ENCODE assay signal across 19 cellular contexts in the genomic region with DNA sequence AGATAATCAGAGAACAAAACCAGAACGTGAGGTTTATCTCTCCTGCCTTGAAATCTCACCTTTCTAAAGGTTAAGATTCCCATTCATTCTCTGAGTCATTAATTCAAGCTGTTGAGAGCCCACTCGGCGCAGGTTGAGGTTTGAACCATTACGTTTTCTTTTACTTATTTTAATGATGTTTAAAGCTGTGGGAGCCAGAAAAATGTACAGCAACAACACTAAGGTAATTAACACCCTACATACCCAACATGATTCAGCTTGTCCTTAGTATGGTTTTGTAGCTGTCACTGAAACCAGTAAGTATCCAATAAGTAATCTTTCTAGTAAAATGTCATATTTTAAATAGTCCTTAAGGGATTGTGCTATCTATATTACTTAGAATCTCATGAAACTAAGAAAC.
DNase-seq lines count a peak whose midpoint lies in the region; ATAC-seq and TF ChIP-seq lines count a peak whose summit lies in the region.
"Had no signal": no experiment of that assay in that cellular context is flagged by ENCODE, and none has a peak within 500 bp of the region (broad histone marks: within the 10 kb centered on the region; RNA-seq: fewer than 3 reads in every experiment).

No MANE protein-coding gene starts in this region.

- no peak overlapping the region for H3K9ac ChIP-seq in KMS-11
- H3K9ac ChIP-seq: BLaER1 treated with 17β-estradiol and CSF1 and Interleukin-3, amounts not matched to agents 10 nM and 100 nM had no signal

- intact Hi-C loops in activated CD4-positive, alpha-beta T cell treated with anti-CD3 and anti-CD28 coated beads for 36 hours (cut with DNase I, micrococcal nuclease), result loop anchor here in 1 of 2 experiments (10.0 kb wide), 1 partner anchor 222 kb away; no protein-coding TSS in a partner anchor
- intact Hi-C loops in left ventricle myocardium superior (cut with micrococcal nuclease), result no loop called here

- H3K4me1 ChIP-seq in GM23338 (ENCODE audit: insufficient read depth) (peaks cover 20% of the 10 kb centered on the region), KMS-11 (ENCODE audit: low read depth, poor library complexity, severe bottlenecking) (peaks cover 100% of the 10 kb centered on the region), foreskin keratinocyte (peaks cover 9% of the 10 kb centered on the region)

- no peaks in the 10 kb centered on the region for H3K9me3 Mint-ChIP-seq in activated CD4-positive, alpha-beta T cell treated with anti-CD3 and anti-CD28 coated beads for 36 hours (ENCODE audit: low read depth)
- H3K9me3 Mint-ChIP-seq in GM23338, result no peaks in the 10 kb centered on the region
- H3K9me3 Mint-ChIP-seq: CD8-positive, alpha-beta T cell; HFFc6; IgD-negative memory B cell had no signal

- H3K79me2 ChIP-seq in GM23338 (replicated peaks; ENCODE audit: insufficient read depth) (no peaks in the 10 kb centered on the region), KMS-11 (ENCODE audit: insufficient read depth, low read depth) (peaks cover 100% of the 10 kb centered on the region)

- ATAC-seq in activated CD4-positive, alpha-beta T cell treated with anti-CD3 and anti-CD28 coated beads for 36 hours, result peak; percentile 33
- ATAC-seq in GM23338, result no peak
- peak; percentile 26 for ATAC-seq in foreskin keratinocyte
- ATAC-seq in left ventricle myocardium superior, result no peak
- ATAC-seq: CD8-positive, alpha-beta T cell; GM12878; HepG2 had no signal

- no peak overlapping the region for H3K4me3 Mint-ChIP-seq in activated CD4-positive, alpha-beta T cell treated with anti-CD3 and anti-CD28 coated beads for 36 hours
- no peak overlapping the region for H3K4me3 Mint-ChIP-seq in GM23338
- H3K4me3 Mint-ChIP-seq: B cell; CD8-positive, alpha-beta T cell; HFFc6; IgD-negative memory B cell had no signal

- H3K27me3 ChIP-seq in GM23338 (ENCODE audit: insufficient read depth) (no peaks in the 10 kb centered on the region), KMS-11 (ENCODE audit: insufficient read depth, low read depth) (no peaks in the 10 kb centered on the region), foreskin keratinocyte (no peaks in the 10 kb centered on the region)
- H3K27me3 ChIP-seq: BLaER1 treated with 17β-estradiol and CSF1 and Interleukin-3, amounts not matched to agents 10 nM and 100 nM had no signal

- H3K4me1 Mint-ChIP-seq in activated CD4-positive, alpha-beta T cell treated with anti-CD3 and anti-CD28 coated beads for 36 hours, result peaks cover 48% of the 10 kb centered on the region
- H3K4me1 Mint-ChIP-seq in GM23338, result peaks cover 31% of the 10 kb centered on the region

- H3K4me2 ChIP-seq in GM23338 (no peak overlapping the region), KMS-11 (peak overlapping the region; percentile 88)
- H3K4me2 ChIP-seq: BLaER1 treated with 17β-estradiol and CSF1 and Interleukin-3, amounts not matched to agents 10 nM and 100 nM had no signal

- H2AFZ ChIP-seq in GM23338 (no peak overlapping the region), KMS-11 (ENCODE audit: low read depth) (no peak overlapping the region)

- CTCF ChIA-PET in activated CD4-positive, alpha-beta T cell treated with anti-CD3 and anti-CD28 coated beads for 36 hours (lab: Charles Lee), result interaction anchor here (0.6 to 0.7 kb wide), 2 partner anchors 11 to 58 kb away, joined by 3 read pairs; no protein-coding TSS in a partner anchor

- H3K27ac ChIP-seq in GM23338 (ENCODE audit: low read depth), result no peak overlapping the region
- peak overlapping the region; percentile 49; the same call in 1 of the 2 replicates for H3K27ac ChIP-seq in KMS-11
- H3K27ac ChIP-seq in foreskin keratinocyte, result no peak overlapping the region
- H3K27ac ChIP-seq: BLaER1 treated with 17β-estradiol and CSF1 and Interleukin-3, amounts not matched to agents 10 nM and 100 nM had no signal

- H4K20me1 ChIP-seq in GM23338 (replicated peaks; ENCODE audit: insufficient read depth) (no peaks in the 10 kb centered on the region), KMS-11 (ENCODE audit: insufficient read depth) (peaks cover 73% of the 10 kb centered on the region)
- H4K20me1 ChIP-seq: BLaER1 treated with 17β-estradiol and CSF1 and Interleukin-3, amounts not matched to agents 10 nM and 100 nM had no signal

- H3F3A ChIP-seq in GM23338 (replicated peaks; ENCODE audit: low read depth), result no peaks in the 10 kb centered on the region

- no peak overlapping the region for H3K4me3 ChIP-seq in GM23338
- H3K4me3 ChIP-seq in KMS-11 (IDR thresholded peaks at IDR 0.05; ENCODE audit: insufficient read depth, low read depth, low read length), result no peak overlapping the region
- H3K4me3 ChIP-seq: BLaER1 treated with 17β-estradiol and CSF1 and Interleukin-3, amounts not matched to agents 10 nM and 100 nM; GM12878 had no signal

- POLR2A ChIA-PET in activated CD4-positive, alpha-beta T cell treated with anti-CD3 and anti-CD28 coated beads for 36 hours (lab: Charles Lee), result no interaction called here

- H3K36me3 Mint-ChIP-seq in activated CD4-positive, alpha-beta T cell treated with anti-CD3 and anti-CD28 coated beads for 36 hours (ENCODE audit: low read depth), result peaks cover 10% of the 10 kb centered on the region
- H3K36me3 Mint-ChIP-seq in GM23338 (ENCODE audit: low read depth), result no peaks in the 10 kb centered on the region
- H3K36me3 Mint-ChIP-seq: CD8-positive, alpha-beta T cell had no signal

- no peak overlapping the region for H3K27ac Mint-ChIP-seq in activated CD4-positive, alpha-beta T cell treated with anti-CD3 and anti-CD28 coated beads for 36 hours
- peak overlapping the region; percentile 49 for H3K27ac Mint-ChIP-seq in GM23338
- H3K27ac Mint-ChIP-seq: B cell; CD8-positive, alpha-beta T cell; HFFc6; IgD-negative memory B cell had no signal

- no peak for DNase-seq in activated CD4-positive, alpha-beta T cell treated with anti-CD3 and anti-CD28 coated beads for 36 hours
- no peak for DNase-seq in activated CD4-positive, alpha-beta T cell treated with anti-CD3 and anti-CD28 coated beads, Interleukin-2, amount 50 U/mL, for 4 hours
- DNase-seq in GM23338 (ENCODE audit: low spot score), result no peak
- DNase-seq in foreskin keratinocyte, result peak in 1 of 2 donors; percentile 25
- no peak for DNase-seq in central memory CD4-positive, alpha-beta T cell
- no peak for DNase-seq in left ventricle myocardium superior
- DNase-seq in NCI-H1092 treated with DMSO at 0.1 percent for 48 hours (lab: John Stamatoyannopoulos, UW), result no peak
- DNase-seq: Calu3; CD8-positive, alpha-beta T cell; DMS79 treated with DMSO at 0.1 percent for 48 hours; EL; HCEC 1CT; HFFc6 had no signal

- no peaks in the 10 kb centered on the region for H3K27me3 Mint-ChIP-seq in activated CD4-positive, alpha-beta T cell treated with anti-CD3 and anti-CD28 coated beads for 36 hours
- peaks cover 2% of the 10 kb centered on the region for H3K27me3 Mint-ChIP-seq in GM23338 (ENCODE audit: insufficient read depth, low read depth, poor library complexity)
- H3K27me3 Mint-ChIP-seq: B cell, IgD-negative memory B cell had no signal

- 0 out of 2 replicates have a peak, but pooled peaks cover 7% of the 10 kb centered on the region for H3K9me2 ChIP-seq in GM23338 (ENCODE audit: insufficient read depth)

- TF ChIP-seq CTCF in GM23338 (conservative IDR thresholded peaks at IDR 0.05; ENCODE audit: low read depth in 2 of 2) (no peak), KMS-11 (conservative IDR thresholded peaks at IDR 0.05; ENCODE audit: low read depth, low read length) (no peak), foreskin keratinocyte (conservative IDR thresholded peaks at IDR 0.05) (no peak)

- no peaks in the 10 kb centered on the region for H3K36me3 ChIP-seq in GM23338 (ENCODE audit: insufficient read depth)
- no peaks in the 10 kb centered on the region; the same call in 1 of the 2 replicates for H3K36me3 ChIP-seq in KMS-11 (ENCODE audit: insufficient read depth)
- H3K36me3 ChIP-seq: BLaER1 treated with 17β-estradiol and CSF1 and Interleukin-3, amounts not matched to agents 10 nM and 100 nM had no signal

TF ChIP-seq in GM23338, 12 proteins besides CTCF, POLR2A, EP300 and RAD21 (continues in another document):
- TF ChIP-seq CREB1 (CRISPR knock-in tag; IDR thresholded peaks at IDR 0.05; ENCODE audit: low read depth), result no peak
- TF ChIP-seq STAT1 (IDR thresholded peaks at IDR 0.05; ENCODE audit: unreplicated experiment), result no peak
- TF ChIP-seq NANOG (IDR thresholded peaks at IDR 0.05; ENCODE audit: borderline replicate concordance), result no peak
- TF ChIP-seq, protein P1, sequence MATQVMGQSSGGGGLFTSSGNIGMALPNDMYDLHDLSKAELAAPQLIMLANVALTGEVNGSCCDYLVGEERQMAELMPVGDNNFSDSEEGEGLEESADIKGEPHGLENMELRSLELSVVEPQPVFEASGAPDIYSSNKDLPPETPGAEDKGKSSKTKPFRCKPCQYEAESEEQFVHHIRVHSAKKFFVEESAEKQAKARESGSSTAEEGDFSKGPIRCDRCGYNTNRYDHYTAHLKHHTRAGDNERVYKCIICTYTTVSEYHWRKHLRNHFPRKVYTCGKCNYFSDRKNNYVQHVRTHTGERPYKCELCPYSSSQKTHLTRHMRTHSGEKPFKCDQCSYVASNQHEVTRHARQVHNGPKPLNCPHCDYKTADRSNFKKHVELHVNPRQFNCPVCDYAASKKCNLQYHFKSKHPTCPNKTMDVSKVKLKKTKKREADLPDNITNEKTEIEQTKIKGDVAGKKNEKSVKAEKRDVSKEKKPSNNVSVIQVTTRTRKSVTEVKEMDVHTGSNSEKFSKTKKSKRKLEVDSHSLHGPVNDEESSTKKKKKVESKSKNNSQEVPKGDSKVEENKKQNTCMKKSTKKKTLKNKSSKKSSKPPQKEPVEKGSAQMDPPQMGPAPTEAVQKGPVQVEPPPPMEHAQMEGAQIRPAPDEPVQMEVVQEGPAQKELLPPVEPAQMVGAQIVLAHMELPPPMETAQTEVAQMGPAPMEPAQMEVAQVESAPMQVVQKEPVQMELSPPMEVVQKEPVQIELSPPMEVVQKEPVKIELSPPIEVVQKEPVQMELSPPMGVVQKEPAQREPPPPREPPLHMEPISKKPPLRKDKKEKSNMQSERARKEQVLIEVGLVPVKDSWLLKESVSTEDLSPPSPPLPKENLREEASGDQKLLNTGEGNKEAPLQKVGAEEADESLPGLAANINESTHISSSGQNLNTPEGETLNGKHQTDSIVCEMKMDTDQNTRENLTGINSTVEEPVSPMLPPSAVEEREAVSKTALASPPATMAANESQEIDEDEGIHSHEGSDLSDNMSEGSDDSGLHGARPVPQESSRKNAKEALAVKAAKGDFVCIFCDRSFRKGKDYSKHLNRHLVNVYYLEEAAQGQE (IDR thresholded peaks at IDR 0.05; ENCODE audit: unreplicated experiment), result no peak
- TF ChIP-seq POLR2AphosphoS5 (IDR thresholded peaks at IDR 0.05; ENCODE audit: low read depth), result no peak
- TF ChIP-seq, protein P2, sequence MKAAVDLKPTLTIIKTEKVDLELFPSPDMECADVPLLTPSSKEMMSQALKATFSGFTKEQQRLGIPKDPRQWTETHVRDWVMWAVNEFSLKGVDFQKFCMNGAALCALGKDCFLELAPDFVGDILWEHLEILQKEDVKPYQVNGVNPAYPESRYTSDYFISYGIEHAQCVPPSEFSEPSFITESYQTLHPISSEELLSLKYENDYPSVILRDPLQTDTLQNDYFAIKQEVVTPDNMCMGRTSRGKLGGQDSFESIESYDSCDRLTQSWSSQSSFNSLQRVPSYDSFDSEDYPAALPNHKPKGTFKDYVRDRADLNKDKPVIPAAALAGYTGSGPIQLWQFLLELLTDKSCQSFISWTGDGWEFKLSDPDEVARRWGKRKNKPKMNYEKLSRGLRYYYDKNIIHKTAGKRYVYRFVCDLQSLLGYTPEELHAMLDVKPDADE (IDR thresholded peaks at IDR 0.05), result no peak

Comparison
In these comparisons a context has a peak if more than half of its experiments do, and no peak if none do; other contexts are left out.
1. ATAC-seq: peak in activated CD4-positive, alpha-beta T cell treated with anti-CD3 and anti-CD28 coated beads for 36 hours (single experiment) and foreskin keratinocyte (single experiment); none in GM23338 (single experiment) and left ventricle myocardium superior (single experiment).